Comparison of ENCODE assay signal across 10 cellular contexts in genomic region chr4:36551697-36552214, GRCh38.
DNase-seq lines count a peak whose midpoint lies in the region; ATAC-seq, FAIRE-seq and TF ChIP-seq lines count a peak whose summit lies in the region.
"Had no signal": no experiment of that assay in that cellular context is flagged by ENCODE, and none has a peak within 500 bp of the region (broad histone marks: within the 10 kb centered on the region; RNA-seq: fewer than 3 reads in every experiment).

No MANE protein-coding gene starts in this region.

- ATAC-seq in HG02943 (IDR thresholded peaks at IDR 0.05; ENCODE audit: low read depth, unreplicated experiment) (peak; percentile 93), Right ventricle myocardium superior (ENCODE audit: poor library complexity) (no peak)

- no peaks in the 10 kb centered on the region for H3K79me2 ChIP-seq in MM.1S (ENCODE audit: low read length)

- peak overlapping the region; percentile 56 for H3K27ac ChIP-seq in 22Rv1
- no peak overlapping the region for H3K27ac ChIP-seq in MM.1S (ENCODE audit: low read length)
- H3K27ac ChIP-seq: BLaER1, HL-60 had no signal

- DNase-seq in GM19239 (ENCODE audit: insufficient read length, low spot score) = no peak
- peak; percentile 6 to 39 for DNase-seq in activated CD4-positive, alpha-beta T cell treated with anti-CD3 and anti-CD28 coated beads, Interleukin-2, amount 50 U/mL, for 48 hours
- DNase-seq in MM.1S = no peak
- DNase-seq in MG63 = no peak
- no peak for DNase-seq in Right ventricle myocardium superior
- DNase-seq in D721Med (ENCODE audit: insufficient read length, low spot score) = no peak

- H3K9me2 ChIP-seq in MM.1S (replicated peaks; ENCODE audit: insufficient read depth, low read length) = no peaks in the 10 kb centered on the region

- H3K36me3 ChIP-seq in MM.1S (replicated peaks; ENCODE audit: insufficient read depth, low read length) (no peaks in the 10 kb centered on the region), MG63 (no peaks in the 10 kb centered on the region)
- H3K36me3 ChIP-seq: BLaER1 had no signal

- H3K27me3 ChIP-seq in MM.1S (replicated peaks; ENCODE audit: insufficient read depth, low read length) (no peaks in the 10 kb centered on the region), MG63 (no peaks in the 10 kb centered on the region)
- H3K27me3 ChIP-seq: BLaER1 had no signal

- TF ChIP-seq CTCF in 22Rv1 (IDR thresholded peaks at IDR 0.05) = no peak
- no peak for TF ChIP-seq CTCF in MM.1S (IDR thresholded peaks at IDR 0.05; ENCODE audit: low read length)
- no peak for TF ChIP-seq CTCF in D721Med (IDR thresholded peaks at IDR 0.05; ENCODE audit: insufficient read depth, missing control alignments)

- H3K4me2 ChIP-seq in MM.1S (ENCODE audit: low read depth, low read length) = no peak overlapping the region
- H3K4me2 ChIP-seq: BLaER1 had no signal

- H4K20me1 ChIP-seq in MM.1S (ENCODE audit: insufficient read depth, low read length) = no peaks in the 10 kb centered on the region
- H4K20me1 ChIP-seq: BLaER1 had no signal

- intact Hi-C loops in Right ventricle myocardium superior (cut with DNase I) = no loop called here

- H3K4me3 ChIP-seq in MM.1S (ENCODE audit: low read length) (no peak overlapping the region), MG63 (no peak overlapping the region)
- H3K4me3 ChIP-seq: BLaER1 had no signal

- FAIRE-seq in GM19239 (lab: Jason Lieb, UNC) (peak; percentile 86), D721Med (lab: Jason Lieb, UNC) (no peak)

- H3K9me3 ChIP-seq in MM.1S (replicated peaks; ENCODE audit: insufficient read depth, low read length) = no peaks in the 10 kb centered on the region
- no peaks in the 10 kb centered on the region for H3K9me3 ChIP-seq in MG63
- H3K9me3 ChIP-seq: BLaER1 had no signal

- H3F3A ChIP-seq in MM.1S (ENCODE audit: insufficient read depth, low read length) = no peaks in the 10 kb centered on the region

- H3K4me1 ChIP-seq in MM.1S (ENCODE audit: low read length) = no peaks in the 10 kb centered on the region
- H3K4me1 ChIP-seq: BLaER1 had no signal

- no peak overlapping the region for H2AFZ ChIP-seq in MM.1S (ENCODE audit: low read length)

- no peak overlapping the region for H3K9ac ChIP-seq in MM.1S (ENCODE audit: low read length)
- H3K9ac ChIP-seq: BLaER1 had no signal

Comparison
In these comparisons a context has a peak if more than half of its experiments do, and no peak if none do; other contexts are left out.
1. DNase-seq: peak in activated CD4-positive, alpha-beta T cell treated with anti-CD3 and anti-CD28 coated beads, Interleukin-2, amount 50 U/mL, for 48 hours (2 of 2); none in GM19239 (single experiment), MM.1S (single experiment), MG63 (single experiment), Right ventricle myocardium superior (single experiment) and D721Med (single experiment).